ENCODE assay signal across 7 cellular contexts in genomic region chr6:113805167-113805835, GRCh38. TPM values are rescaled to one million over a fixed set of nuclear protein-coding genes. Genes with fewer than 3 reads are reported as not detected.
DNase-seq lines count a peak whose midpoint lies in the region; ATAC-seq and TF ChIP-seq lines count a peak whose summit lies in the region.

No MANE protein-coding gene starts in this region.

- H3K4me1 ChIP-seq in PC-9 (replicated peaks; ENCODE audit: insufficient read depth), result no peaks in the 10 kb centered on the region
- H3K4me1 ChIP-seq in skeletal muscle tissue (ENCODE audit: control insufficient read depth in 3 of 3, insufficient read depth in 3 of 3, low read length in 3 of 3), result peaks cover 0 to 4% (median 4%) of the 10 kb centered on the region in 3 donors

- no TSS peak for BruUV-seq in PC-9 (replicated peaks; lab: Mats Ljungman, UMichigan)

- no peak for DNase-seq in PC-9
- DNase-seq in NCI-H1092 (lab: John Stamatoyannopoulos, UW), result no peak
- DNase-seq in SKM-1 (lab: John Stamatoyannopoulos, UW; ENCODE audit: unreplicated experiment), result no peak
- DNase-seq in activated CD4-positive, alpha-beta T cell treated with anti-CD3 and anti-CD28 coated beads for 1 hour, result no peak

- no peaks in the 10 kb centered on the region for H3F3A ChIP-seq in PC-9 (ENCODE audit: insufficient read depth, low read depth)

- TF ChIP-seq CTCF in PC-9 (conservative IDR thresholded peaks at IDR 0.05), result no peak

- ATAC-seq in GM19351 (IDR thresholded peaks at IDR 0.05; ENCODE audit: unreplicated experiment) (peak; percentile 89), HG03025 (IDR thresholded peaks at IDR 0.05; ENCODE audit: low FRiP score, unreplicated experiment) (peak; percentile 87)

- no peaks in the 10 kb centered on the region for H3K79me2 ChIP-seq in PC-9 (ENCODE audit: low read depth)

- H3K9ac ChIP-seq in skeletal muscle tissue (ENCODE audit: low read depth in 1 of 3, low read length in 3 of 3), result peak overlapping the region in 1 of 3 donors; percentile 17

- H4K20me1 ChIP-seq in PC-9 (ENCODE audit: insufficient read depth), result no peaks in the 10 kb centered on the region

- H3K9me2 ChIP-seq in PC-9 (ENCODE audit: insufficient read depth), result no peaks in the 10 kb centered on the region; the same call in 1 of the 2 replicates

- H3K9me3 ChIP-seq in PC-9 (ENCODE audit: insufficient read depth, low read depth), result no peaks in the 10 kb centered on the region; the same call in 1 of the 2 replicates
- no peaks in the 10 kb centered on the region for H3K9me3 ChIP-seq in skeletal muscle tissue (ENCODE audit: control insufficient read depth in 3 of 3, low read length in 3 of 3)

- CTCF ChIA-PET in PC-9 (lab: Charles Lee), result no interaction called here

- H3K4me3 ChIP-seq in PC-9 (no peak overlapping the region), skeletal muscle tissue (ENCODE audit: low read length in 3 of 3) (no peak overlapping the region)

- H3K27me3 ChIP-seq in PC-9 (ENCODE audit: insufficient read depth, low read depth), result no peaks in the 10 kb centered on the region
- no peaks in the 10 kb centered on the region for H3K27me3 ChIP-seq in skeletal muscle tissue (ENCODE audit: control insufficient read depth in 3 of 3, insufficient read depth in 3 of 3, low read length in 3 of 3)

- POLR2A ChIA-PET in PC-9 (lab: Charles Lee; ENCODE audit: unreplicated experiment), result interaction anchor here (0.5 kb wide), 1 partner anchor 1534 kb away, joined by 4 read pairs; no protein-coding TSS in a partner anchor

- no peaks in the 10 kb centered on the region for H3K36me3 ChIP-seq in PC-9 (ENCODE audit: low read depth)
- no peaks in the 10 kb centered on the region for H3K36me3 ChIP-seq in skeletal muscle tissue (ENCODE audit: control insufficient read depth in 3 of 3, insufficient read depth in 3 of 3, low read length in 3 of 3)

- intact Hi-C loops in PC-9 (cut with micrococcal nuclease; ENCODE audit: unreplicated experiment), result no loop called here

- no peak overlapping the region for H3K27ac ChIP-seq in PC-9
- H3K27ac ChIP-seq in skeletal muscle tissue (ENCODE audit: low read depth, low read length), result peak overlapping the region; percentile 28

- peak overlapping the region; percentile 9 for H2AFZ ChIP-seq in PC-9

- H3K4me2 ChIP-seq in PC-9, result no peak overlapping the region

RNA-seq across cellular contexts. Expression of gene MARCKS, which starts 51.8 kb away (rescaled TPM):
- total RNA-seq in PC-9 (2021) (93.2 and 106 TPM in 2 replicates), skeletal muscle tissue (146 TPM)
